8 cellular contexts compared by ENCODE assay signal in the genomic region with DNA sequence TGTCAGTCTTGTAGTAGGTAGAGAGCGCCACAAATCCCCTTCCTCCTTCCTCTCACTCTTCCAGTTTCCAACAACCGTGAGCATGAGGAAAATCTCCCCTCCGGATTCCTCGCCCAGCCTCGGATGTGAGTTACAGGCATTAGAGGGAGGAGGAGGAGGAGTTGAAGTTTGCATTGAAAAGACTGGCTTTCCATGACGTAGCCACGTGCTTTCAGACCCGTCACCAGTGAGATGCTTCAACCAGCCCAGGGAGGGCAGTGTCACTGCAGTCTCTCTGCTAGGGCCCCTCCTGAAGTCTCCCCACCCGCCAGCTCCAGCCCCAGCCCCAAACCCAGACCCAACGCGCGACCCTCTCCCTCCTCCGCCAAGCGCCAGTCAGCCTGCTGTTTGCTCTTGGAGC. TPM values are rescaled to one million over a fixed set of nuclear protein-coding genes. Genes with fewer than 3 reads are reported as not detected.
DNase-seq lines count a peak whose midpoint lies in the region; ATAC-seq and TF ChIP-seq lines count a peak whose summit lies in the region.

No MANE protein-coding gene starts in this region.

- H3K27ac Mint-ChIP-seq in activated T-cell treated with anti-CD3 and anti-CD28 coated beads, Interleukin-2, amount 50 U/mL, for 72 hours, result no peak overlapping the region

- H3K4me3 ChIP-seq in ovary, result peak overlapping the region; percentile 4

- H3K27me3 Mint-ChIP-seq in activated T-cell treated with anti-CD3 and anti-CD28 coated beads, Interleukin-2, amount 50 U/mL, for 72 hours (ENCODE audit: low read depth), result peaks cover 70% of the 10 kb centered on the region

- no peaks in the 10 kb centered on the region for H3K27me3 ChIP-seq in ovary

- H3K9me3 ChIP-seq in ovary, result no peaks in the 10 kb centered on the region

- peak overlapping the region; percentile 83 to 92 for H3K4me3 Mint-ChIP-seq in activated T-cell treated with anti-CD3 and anti-CD28 coated beads, Interleukin-2, amount 50 U/mL, for 72 hours

- H3K4me1 Mint-ChIP-seq in activated T-cell treated with anti-CD3 and anti-CD28 coated beads, Interleukin-2, amount 50 U/mL, for 72 hours (ENCODE audit: low read depth), result peaks cover 29% of the 10 kb centered on the region

- H3K36me3 Mint-ChIP-seq in activated T-cell treated with anti-CD3 and anti-CD28 coated beads, Interleukin-2, amount 50 U/mL, for 72 hours (ENCODE audit: insufficient read depth in 2 of 2), result no peaks in the 10 kb centered on the region

- no peaks in the 10 kb centered on the region for H3K9me3 Mint-ChIP-seq in activated T-cell treated with anti-CD3 and anti-CD28 coated beads, Interleukin-2, amount 50 U/mL, for 72 hours

- TF ChIP-seq CTCF in ovary (IDR thresholded peaks at IDR 0.05) (no peak), RWPE1 (conservative IDR thresholded peaks at IDR 0.05; ENCODE audit: low read depth) (no peak)

- no peak overlapping the region for H3K27ac ChIP-seq in ovary
- H3K27ac ChIP-seq in RWPE1, result no peak overlapping the region

- CTCF ChIA-PET in RWPE1 (lab: Yijun Ruan, JAX), result no interaction called here

- peak; percentile 52 for ATAC-seq in HG03175 (IDR thresholded peaks at IDR 0.05; ENCODE audit: unreplicated experiment)
- ATAC-seq in activated T-cell treated with anti-CD3 and anti-CD28 coated beads, Interleukin-2, amount 50 U/mL, for 72 hours (replicated peaks in 1 of 2), result peak; percentile 78 to 81

- POLR2A ChIA-PET in RWPE1 (lab: Yijun Ruan, JAX; ENCODE audit: low non-redundant PET), result no interaction called here

- H3K4me1 ChIP-seq in ovary (ENCODE audit: insufficient read depth), result peaks cover 2% of the 10 kb centered on the region

- TF ChIP-seq EP300 in ovary (IDR thresholded peaks at IDR 0.05), result no peak

- intact Hi-C loops in ovary (cut with DNase I), result no loop called here

- peak; percentile 97 for DNase-seq in G401 (ENCODE audit: low spot score)
- DNase-seq in activated T-cell treated with anti-CD3 and anti-CD28 coated beads, Interleukin-2, amount 50 U/mL, for 72 hours, result peak; percentile 49 to 50
- DNase-seq in germinal center (ENCODE audit: low spot score), result peak; percentile 25
- DNase-seq in ovary, result no peak
- no peak for DNase-seq in OCI-M2 (lab: John Stamatoyannopoulos, UW; ENCODE audit: unreplicated experiment)
- no peak for DNase-seq in erythroblast (lab: John Stamatoyannopoulos, UW)
- no peak for DNase-seq in RWPE1 (ENCODE audit: low spot score)

- 2 to 4% (median 3%) methylated on average over 14 of the region's 14 CpGs for WGBS in ovary, 3 donors

- no peaks in the 10 kb centered on the region for H3K36me3 ChIP-seq in ovary

- no peak for TF ChIP-seq POLR2A in ovary (IDR thresholded peaks at IDR 0.05)
- no peak for TF ChIP-seq POLR2A in erythroblast (IDR thresholded peaks at IDR 0.05; ENCODE audit: low read length)

- in situ Hi-C loops in G401 (cut with HindIII; ENCODE audit: low sequenced_read_pairs), result no loop called here

RNA-seq across cellular contexts. Expression of a gene that starts 0.4 kb away (rescaled TPM):
- total RNA-seq in G401 (2014; rRNA removed; shearing (Covaris generic)), result not detected in 2 replicates
- under 1 TPM in 1 of 2 donors, not detected in 1; 0.23 TPM for total RNA-seq in activated T-cell treated with anti-CD3 and anti-CD28 coated beads, Interleukin-2, amount 50 U/mL, for 72 hours
- total RNA-seq in ovary, result 1 to 10 TPM in 2 of 7 donors, under 1 TPM in 3, not detected in 2; 0.43 to 4.8 (median 0.60) TPM
- under 1 TPM; 0.06 to 0.80 TPM for polyA plus RNA-seq in ovary

Comparison
In these comparisons a context has a peak if more than half of its experiments do, and no peak if none do; other contexts are left out.
1. DNase-seq: peak in G401 (single experiment), activated T-cell treated with anti-CD3 and anti-CD28 coated beads, Interleukin-2, amount 50 U/mL, for 72 hours (2 of 2) and germinal center (single experiment); none in ovary (0 of 5), OCI-M2 (single experiment), erythroblast (0 of 2) and RWPE1 (single experiment).